8 cellular contexts compared by ENCODE assay signal in genomic region chr14:95255487-95255886, GRCh38.
DNase-seq lines count a peak whose midpoint lies in the region; ATAC-seq and TF ChIP-seq lines count a peak whose summit lies in the region.

No MANE protein-coding gene starts in this region.

- no peaks in the 10 kb centered on the region for H3K27me3 ChIP-seq in A673 (replicated peaks; ENCODE audit: insufficient read depth, low read depth, low read length, poor library complexity)
- no peaks in the 10 kb centered on the region for H3K27me3 ChIP-seq in H7 (ENCODE audit: control insufficient read depth, insufficient read depth, low read length)
- no peaks in the 10 kb centered on the region for H3K27me3 ChIP-seq in ovary

- H3K9me3 ChIP-seq in A673 (ENCODE audit: low read depth, low read length, poor library complexity, severe bottlenecking) (no peaks in the 10 kb centered on the region), ovary (no peaks in the 10 kb centered on the region)

- H3K4me1 ChIP-seq in A673 (ENCODE audit: insufficient read depth, low read length, poor library complexity, severe bottlenecking) (peaks cover 84% of the 10 kb centered on the region), ovary (ENCODE audit: insufficient read depth) (no peaks in the 10 kb centered on the region)

- ATAC-seq in HG03045 (IDR thresholded peaks at IDR 0.05; ENCODE audit: unreplicated experiment): no peak
- ATAC-seq in GM18517 (IDR thresholded peaks at IDR 0.05; ENCODE audit: unreplicated experiment): no peak

- DNase-seq in A673 (ENCODE audit: low spot score) (peak; percentile 97), H7 (peak; percentile 88), NCI-H748 (lab: John Stamatoyannopoulos, UW; ENCODE audit: unreplicated experiment) (peak; percentile 66), epithelial cell of prostate (ENCODE audit: low read depth, low spot score) (peak; percentile 40), skeletal muscle cell (ENCODE audit: low read depth) (peak; percentile 71), ovary (no peak)

- TF ChIP-seq CTCF in A673 (conservative IDR thresholded peaks at IDR 0.05; ENCODE audit: low read depth, low read length) (no peak), ovary (IDR thresholded peaks at IDR 0.05) (no peak)

- 66 to 71% (median 71%) methylated on average over 6 of the region's 6 CpGs for WGBS in ovary, 3 donors

- POLR2A ChIA-PET in A673 (lab: Charles Lee; ENCODE audit: low non-redundant PET): no interaction called here

- TF ChIP-seq POLR2A in ovary (IDR thresholded peaks at IDR 0.05): no peak

- intact Hi-C loops in A673 (cut with micrococcal nuclease; ENCODE audit: unreplicated experiment): no loop called here
- intact Hi-C loops in ovary (cut with DNase I): no loop called here

- peak overlapping the region; percentile 22 for H3K4me3 ChIP-seq in A673 (ENCODE audit: low read depth, low read length, poor library complexity, severe bottlenecking)
- H3K4me3 ChIP-seq in H7 (ENCODE audit: insufficient read depth, low read depth, low read length): no peak overlapping the region
- H3K4me3 ChIP-seq in skeletal muscle cell (ENCODE audit: low read depth, low read length): no peak overlapping the region
- no peak overlapping the region for H3K4me3 ChIP-seq in ovary

- H3K36me3 ChIP-seq in A673 (ENCODE audit: insufficient read depth, low read length, poor library complexity, severe bottlenecking) (no peaks in the 10 kb centered on the region), H7 (replicated peaks; ENCODE audit: control insufficient read depth, insufficient read depth, low read length) (no peaks in the 10 kb centered on the region), ovary (no peaks in the 10 kb centered on the region)

- TF ChIP-seq EP300 in ovary (IDR thresholded peaks at IDR 0.05): no peak

- CTCF ChIA-PET in A673 (lab: Charles Lee): no interaction called here

- peak overlapping the region; percentile 91 for H3K27ac ChIP-seq in A673 (ENCODE audit: low read depth, low read length, poor library complexity, severe bottlenecking)
- no peak overlapping the region for H3K27ac ChIP-seq in epithelial cell of prostate
- H3K27ac ChIP-seq in ovary: no peak overlapping the region

- BruUV-seq in A673 (replicated peaks; lab: Mats Ljungman, UMichigan): no TSS peak

Comparison
In these comparisons a context has a peak if more than half of its experiments do, and no peak if none do; other contexts are left out.
1. DNase-seq: peak in A673 (single experiment), H7 (single experiment), NCI-H748 (single experiment), epithelial cell of prostate (single experiment) and skeletal muscle cell (single experiment); none in ovary (0 of 5).